ENCODE assay signal across 27 cellular contexts in the genomic region with DNA sequence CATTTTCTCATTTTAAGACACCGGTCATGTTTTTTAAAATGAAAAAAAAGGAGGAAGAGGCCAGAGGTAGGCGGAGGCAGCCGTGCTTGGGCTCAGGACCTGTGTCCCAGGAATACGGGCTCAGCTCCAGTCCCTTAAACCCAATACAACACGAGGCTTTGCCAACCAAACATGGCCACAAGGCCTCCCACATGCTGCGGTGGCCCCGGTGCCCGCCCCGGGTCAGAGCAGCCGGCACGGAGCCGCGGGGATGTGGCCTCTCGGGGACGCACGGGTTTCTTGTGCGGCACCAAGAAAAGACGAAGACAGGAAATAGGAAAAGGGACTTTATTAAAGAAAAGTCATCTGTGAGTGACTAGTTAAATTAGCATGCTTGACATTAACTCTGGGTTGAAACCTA.
"Had no signal": no experiment of that assay in that cellular context is flagged by ENCODE, and none has a peak within 500 bp of the region (broad histone marks: within the 10 kb centered on the region; RNA-seq: fewer than 3 reads in every experiment).

No MANE protein-coding gene starts in this region.

- H2AFZ ChIP-seq: neural progenitor cell, parathyroid adenoma had no signal

- H3K4me2 ChIP-seq: neural progenitor cell had no signal

- H3K27ac Mint-ChIP-seq: naive thymus-derived CD8-positive, alpha-beta T cell; nephron; neural progenitor cell; stimulated activated memory B cell treated with anti-CD40 and anti-IgM and Interleukin-4, amounts not matched to agents 10 μg/mL and 1 μg/mL and 100 μg/mL, for 72 hours had no signal

- H3K27me3 Mint-ChIP-seq: naive thymus-derived CD8-positive, alpha-beta T cell; stimulated activated memory B cell treated with anti-CD40 and anti-IgM and Interleukin-4, amounts not matched to agents 10 μg/mL and 1 μg/mL and 100 μg/mL, for 72 hours had no signal

- FAIRE-seq: keratinocyte, small intestine had no signal

- DNase-seq: hippocampal formation; left colon; lower lobe of right lung; mammary epithelial cell; mesenchymal stem cell; naive thymus-derived CD8-positive, alpha-beta T cell; occipital lobe; retina; small intestine; spleen; stimulated activated CD4-positive, alpha-beta T cell treated with anti-CD3 and anti-CD28 coated beads, Interleukin-4, amount 100 ng/mL, for 24 hours; stimulated activated naive CD4-positive, alpha-beta T cell treated with Interleukin-2 at 50 U/mL for 16 hours; stomach; testis; transverse colon had no signal

- H3K4me1 ChIP-seq: left lung, lower lobe of right lung, neural progenitor cell, parathyroid adenoma, testis, transverse colon, upper lobe of left lung had no signal

- H3K9ac ChIP-seq: neural progenitor cell, parathyroid adenoma had no signal

- H3K4me1 Mint-ChIP-seq: nephron had no signal

- H3K4me3 ChIP-seq: left lung, lower lobe of right lung, neural progenitor cell, spleen, stomach, testis, thyroid gland, transverse colon, upper lobe of left lung, vagina had no signal

- ATAC-seq: left colon; left lung; lower lobe of right lung; naive thymus-derived CD8-positive, alpha-beta T cell; right cardiac atrium; sciatic nerve; stimulated activated memory B cell treated with anti-CD40 and anti-IgM and Interleukin-4, amounts not matched to agents 10 μg/mL and 1 μg/mL and 100 μg/mL, for 72 hours had no signal

- H3K36me3 ChIP-seq: neural progenitor cell had no signal

- H3K9me3 ChIP-seq: lower lobe of right lung, neutrophil, stomach, testis, thyroid gland, transverse colon, upper lobe of left lung, vagina had no signal

- H3K4me3 Mint-ChIP-seq: naive thymus-derived CD8-positive, alpha-beta T cell; nephron; neural progenitor cell; stimulated activated memory B cell treated with anti-CD40 and anti-IgM and Interleukin-4, amounts not matched to agents 10 μg/mL and 1 μg/mL and 100 μg/mL, for 72 hours had no signal

- H3K9me3 Mint-ChIP-seq: naive thymus-derived CD8-positive, alpha-beta T cell; stimulated activated memory B cell treated with anti-CD40 and anti-IgM and Interleukin-4, amounts not matched to agents 10 μg/mL and 1 μg/mL and 100 μg/mL, for 72 hours had no signal

- H3K27me3 ChIP-seq: left lung, neural progenitor cell, neutrophil, spleen, stomach, testis, thyroid gland, transverse colon, upper lobe of left lung, vagina had no signal

- H3K79me2 ChIP-seq: parathyroid adenoma had no signal

- H3K27ac ChIP-seq: left lung, lower lobe of right lung, neural progenitor cell, neutrophil, parathyroid adenoma, spleen, stomach, testis, thyroid gland, transverse colon, upper lobe of left lung, vagina had no signal
